1 cellular context compared by ENCODE assay signal in genomic region chr15:65084500-65085206, GRCh38.
TF ChIP-seq lines count a peak whose summit lies in the region.

No MANE protein-coding gene starts in this region.

TF ChIP-seq in WTC11, 78 proteins besides CTCF, POLR2A, EP300 and RAD21 (continued from another document):
- TF ChIP-seq ARID4B (CRISPR knock-in tag; IDR thresholded peaks at IDR 0.05; ENCODE audit: borderline replicate concordance), result no peak
- TF ChIP-seq SMAD4 (CRISPR knock-in tag; IDR thresholded peaks at IDR 0.05), result no peak
- TF ChIP-seq NR2C2 (CRISPR knock-in tag; IDR thresholded peaks at IDR 0.05), result no peak
- TF ChIP-seq ZNF121 (CRISPR knock-in tag; IDR thresholded peaks at IDR 0.05), result no peak
- TF ChIP-seq USF2 (CRISPR knock-in tag; IDR thresholded peaks at IDR 0.05), result no peak
- TF ChIP-seq PRDM15 (CRISPR knock-in tag; IDR thresholded peaks at IDR 0.05), result no peak
- TF ChIP-seq ESRRA (CRISPR knock-in tag; IDR thresholded peaks at IDR 0.05; ENCODE audit: borderline replicate concordance), result no peak
- TF ChIP-seq GABPB1 (CRISPR knock-in tag; IDR thresholded peaks at IDR 0.05), result no peak
- TF ChIP-seq E2F4 (CRISPR knock-in tag; IDR thresholded peaks at IDR 0.05; ENCODE audit: borderline replicate concordance, low read depth), result no peak
